ENCODE assay signal across 8 cellular contexts in genomic region chr19:16660763-16661479, GRCh38. TPM values are rescaled to one million over a fixed set of nuclear protein-coding genes. Genes with fewer than 3 reads are reported as not detected.
DNase-seq lines count a peak whose midpoint lies in the region; ATAC-seq, FAIRE-seq and TF ChIP-seq lines count a peak whose summit lies in the region.

TMEM38A (plus strand) TSS chr19:16661139; CDS start chr19:16661218, 79 bp downstream.

- no peak for FAIRE-seq in GM12892 (lab: Jason Lieb, UNC)

- TF ChIP-seq POLR2A in GM12892 (IDR thresholded peaks at IDR 0.05; ENCODE audit: low read depth, low read length) = no peak

- DNase-seq in GM12892 (ENCODE audit: insufficient read length) = peak; percentile 41
- peak; percentile 26 for DNase-seq in UCSD-AML1 (lab: John Stamatoyannopoulos, UW; ENCODE audit: unreplicated experiment)
- no peak for DNase-seq in cerebellum (ENCODE audit: low spot score)
- peak; percentile 68 for DNase-seq in left lobe of liver (ENCODE audit: low spot score)
- DNase-seq in stimulated activated CD4-positive, alpha-beta T cell treated with anti-CD3 and anti-CD28 coated beads, Interleukin-4, amount 100 ng/mL, for 48 hours (ENCODE audit: low read depth in 2 of 2) = peak; percentile 4 to 21
- no peak for DNase-seq in SIG-M5 treated with dmso at 0.1 percent for 504 hours (lab: John Stamatoyannopoulos, UW; ENCODE audit: unreplicated experiment)

- peak; percentile 21 for ATAC-seq in HG03442 (IDR thresholded peaks at IDR 0.05; ENCODE audit: unreplicated experiment)
- peak; percentile 65 for ATAC-seq in left lobe of liver
- no peak for ATAC-seq in GM19023 (IDR thresholded peaks at IDR 0.05; ENCODE audit: unreplicated experiment)

RNA-seq across cellular contexts. Expression of gene TMEM38A, which starts in this region (rescaled TPM):
- 14.6 TPM for polyA plus RNA-seq in GM12892 (2012; ENCODE audit: missing spikeins)
- total RNA-seq in cerebellum (11.3 TPM), left lobe of liver (6.0 TPM)

Comparison
In these comparisons a context has a peak if more than half of its experiments do, and no peak if none do; other contexts are left out.
1. DNase-seq: peak in GM12892 (single experiment), UCSD-AML1 (single experiment), left lobe of liver (single experiment) and stimulated activated CD4-positive, alpha-beta T cell treated with anti-CD3 and anti-CD28 coated beads, Interleukin-4, amount 100 ng/mL, for 48 hours (2 of 2); none in cerebellum (single experiment) and SIG-M5 treated with dmso at 0.1 percent for 504 hours (single experiment).